8 cellular contexts compared by ENCODE assay signal in genomic region chr1:107529511-107530149, GRCh38.
DNase-seq lines count a peak whose midpoint lies in the region; ATAC-seq and TF ChIP-seq lines count a peak whose summit lies in the region.

No MANE protein-coding gene starts in this region.

- H3K27me3 ChIP-seq in breast epithelium (no peaks in the 10 kb centered on the region), upper lobe of left lung (no peaks in the 10 kb centered on the region)

- TF ChIP-seq POLR2A in breast epithelium (IDR thresholded peaks at IDR 0.05) (no peak), upper lobe of left lung (IDR thresholded peaks at IDR 0.05) (no peak)

- no peaks in the 10 kb centered on the region for H3K27me3 Mint-ChIP-seq in activated naive CD4-positive, alpha-beta T cell treated with anti-CD3 and anti-CD28 coated beads, Interleukin-2, amount 10 ng/mL, durations not matched to agents 7 days and 5 days

- WGBS in upper lobe of left lung, 2 donors: 18 to 20% methylated on average over 6 of the region's 6 CpGs

- peak; percentile 96 for ATAC-seq in GM21528 (IDR thresholded peaks at IDR 0.05; ENCODE audit: low FRiP score, unreplicated experiment)
- peak; percentile 95 for ATAC-seq in HG03571 (IDR thresholded peaks at IDR 0.05; ENCODE audit: unreplicated experiment)
- peak; percentile 96 for ATAC-seq in left lobe of liver
- ATAC-seq in upper lobe of left lung (ENCODE audit: low FRiP score in 2 of 2): peak; percentile 74 to 75

- DNase-seq in activated naive CD4-positive, alpha-beta T cell treated with anti-CD3 and anti-CD28 coated beads, Interleukin-2, amount 10 ng/mL, durations not matched to agents 7 days and 5 days: peak; percentile 21
- DNase-seq in activated naive CD4-positive, alpha-beta T cell treated with anti-CD3 and anti-CD28 coated beads, Interleukin-2, amount 50 U/mL, for 16 hours: no peak
- DNase-seq in NCI-H82 (lab: John Stamatoyannopoulos, UW): peak; percentile 95
- peak in 1 of 2 donors; percentile 30 for DNase-seq in breast epithelium (ENCODE audit: low spot score in 2 of 2)
- DNase-seq in left lobe of liver (ENCODE audit: low spot score): no peak
- DNase-seq in upper lobe of left lung: no peak

- TF ChIP-seq CTCF in breast epithelium (IDR thresholded peaks at IDR 0.05) (peak; percentile 72 to 86 (median 74)), upper lobe of left lung (IDR thresholded peaks at IDR 0.05) (peak; percentile 68 to 82 (median 74))

- H3K9me3 ChIP-seq in breast epithelium: no peaks in the 10 kb centered on the region
- no peaks in the 10 kb centered on the region for H3K9me3 ChIP-seq in upper lobe of left lung

- H3K9me3 Mint-ChIP-seq in activated naive CD4-positive, alpha-beta T cell treated with anti-CD3 and anti-CD28 coated beads, Interleukin-2, amount 10 ng/mL, durations not matched to agents 7 days and 5 days: no peaks in the 10 kb centered on the region

- CTCF ChIA-PET in activated naive CD4-positive, alpha-beta T cell treated with anti-CD3 and anti-CD28 coated beads, Interleukin-2, amount 10 ng/mL, durations not matched to agents 7 days and 5 days (lab: Charles Lee): interaction anchor here (1.0 to 4.0 kb wide), 8 partner anchors 12 to 129 kb away, joined by 3 to 23 read pairs (median 3); no protein-coding TSS in a partner anchor

- no peak for TF ChIP-seq EP300 in upper lobe of left lung (IDR thresholded peaks at IDR 0.05)

- H3K36me3 ChIP-seq in breast epithelium: no peaks in the 10 kb centered on the region
- H3K36me3 ChIP-seq in upper lobe of left lung: no peaks in the 10 kb centered on the region

- H3K27ac ChIP-seq in breast epithelium (peak overlapping the region; percentile 60 to 70), upper lobe of left lung (no peak overlapping the region)

- H3K4me3 ChIP-seq in breast epithelium (no peak overlapping the region), upper lobe of left lung (no peak overlapping the region)

- no peak overlapping the region for H3K27ac Mint-ChIP-seq in activated naive CD4-positive, alpha-beta T cell treated with anti-CD3 and anti-CD28 coated beads, Interleukin-2, amount 10 ng/mL, durations not matched to agents 7 days and 5 days

- H3K4me1 ChIP-seq in breast epithelium: no peaks in the 10 kb centered on the region
- no peaks in the 10 kb centered on the region for H3K4me1 ChIP-seq in upper lobe of left lung

- H3K36me3 Mint-ChIP-seq in activated naive CD4-positive, alpha-beta T cell treated with anti-CD3 and anti-CD28 coated beads, Interleukin-2, amount 10 ng/mL, durations not matched to agents 7 days and 5 days: no peaks in the 10 kb centered on the region

- intact Hi-C loops in breast epithelium (cut with DNase I; ENCODE audit: low total_unique reads): no loop called here

- no peak overlapping the region for H3K4me3 Mint-ChIP-seq in activated naive CD4-positive, alpha-beta T cell treated with anti-CD3 and anti-CD28 coated beads, Interleukin-2, amount 10 ng/mL, durations not matched to agents 7 days and 5 days

- H3K4me1 Mint-ChIP-seq in activated naive CD4-positive, alpha-beta T cell treated with anti-CD3 and anti-CD28 coated beads, Interleukin-2, amount 10 ng/mL, durations not matched to agents 7 days and 5 days: no peaks in the 10 kb centered on the region

Comparison
In these comparisons a context has a peak if more than half of its experiments do, and no peak if none do; other contexts are left out.
1. DNase-seq: peak in activated naive CD4-positive, alpha-beta T cell treated with anti-CD3 and anti-CD28 coated beads, Interleukin-2, amount 10 ng/mL, durations not matched to agents 7 days and 5 days (single experiment) and NCI-H82 (single experiment); none in activated naive CD4-positive, alpha-beta T cell treated with anti-CD3 and anti-CD28 coated beads, Interleukin-2, amount 50 U/mL, for 16 hours (single experiment), left lobe of liver (single experiment) and upper lobe of left lung (0 of 2).
2. H3K27ac ChIP-seq: peak in breast epithelium (2 of 2); none in upper lobe of left lung (0 of 4).
3. Peak in every context shown above with its lines, with median percentiles within 50 percentile points of each other: ATAC-seq.